In the genomic region with DNA sequence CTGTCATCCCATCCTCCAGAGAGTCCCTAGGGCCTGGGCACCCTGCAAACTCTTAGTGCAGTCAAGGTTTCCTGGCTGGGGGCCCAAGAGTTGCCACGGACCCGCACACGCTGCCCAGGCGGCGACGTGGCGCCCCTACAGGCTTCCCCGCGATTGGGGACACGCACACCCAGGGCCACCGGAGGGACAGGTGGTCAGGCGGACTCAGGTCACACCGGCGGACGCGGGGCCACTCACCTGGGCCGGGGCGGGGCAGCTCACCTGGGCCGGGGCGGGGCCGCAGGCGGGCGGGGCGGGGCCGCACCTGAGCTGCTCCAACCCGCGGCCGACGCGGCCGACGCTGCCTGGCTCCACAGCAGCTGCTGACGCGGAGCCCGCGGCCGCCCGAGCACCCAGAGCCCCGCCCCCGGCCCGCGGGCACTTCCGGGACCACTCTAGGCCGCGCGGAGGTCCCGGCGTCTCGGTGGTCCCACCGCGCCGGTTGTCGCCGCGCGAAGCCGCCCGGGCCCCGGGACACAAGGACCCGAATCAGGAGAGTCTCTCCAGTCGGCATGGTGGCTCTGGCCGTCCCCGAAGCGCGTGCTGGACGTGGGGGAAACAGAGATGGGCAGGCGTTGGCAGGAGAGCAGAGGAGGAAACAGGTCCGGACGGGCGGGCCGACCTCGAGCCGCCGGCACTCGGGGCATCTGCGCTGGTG, we compare ENCODE assay signal across 8 cellular contexts. TPM values are rescaled to one million over a fixed set of nuclear protein-coding genes. Genes with fewer than 3 reads are reported as not detected.
DNase-seq lines count a peak whose midpoint lies in the region; ATAC-seq, FAIRE-seq and TF ChIP-seq lines count a peak whose summit lies in the region.

A gene (minus strand): TSS at position 369 of the 697 bp plus-strand sequence. CDS start 5,972 bp downstream, outside the sequence.

- peaks cover 2% of the 10 kb centered on the region; the same call in 1 of the 2 replicates for H3K4me1 ChIP-seq in BE2C
- H3K4me1 ChIP-seq in endothelial cell of umbilical vein (ENCODE audit: control insufficient read depth, extremely low read depth, insufficient read depth, low read length): peaks cover 10% of the 10 kb centered on the region
- peaks cover 13% of the 10 kb centered on the region for H3K4me1 ChIP-seq in mononuclear cell (ENCODE audit: insufficient read depth, low read length)

- TF ChIP-seq CTCF in BE2C (IDR thresholded peaks at IDR 0.05; ENCODE audit: low read depth, low read length): peak; percentile 35
- peak in 1 of 2 donors; percentile 40 for TF ChIP-seq CTCF in endothelial cell of umbilical vein (IDR thresholded peaks at IDR 0.05; ENCODE audit: extremely low read depth in 1 of 2, insufficient read depth in 1 of 2, low read depth in 1 of 2, low read length in 2 of 2)

- peak within 1 kb of the TSS; percentile 93 for H3K4me2 ChIP-seq in endothelial cell of umbilical vein (ENCODE audit: insufficient read depth, low read length)

- no peaks in the 10 kb centered on the region for H3K9me1 ChIP-seq in endothelial cell of umbilical vein (replicated peaks; ENCODE audit: control insufficient read depth, extremely low read depth, insufficient read depth, low read length)

- H3K4me3 ChIP-seq in BE2C (ENCODE audit: low read depth, low read length) (peak within 1 kb of the TSS; percentile 79), endothelial cell of umbilical vein (replicated peaks in 1 of 3; ENCODE audit: insufficient read depth in 1 of 3, low read depth in 1 of 3, low read length in 3 of 3) (peak within 1 kb of the TSS; percentile 88 to 92 (median 89)), mononuclear cell (ENCODE audit: low read length) (peak within 1 kb of the TSS; percentile 61)

- DNase-seq in BE2C (peak; percentile 91), GM19238 (ENCODE audit: insufficient read length, low spot score) (peak; percentile 82), NOMO-1 treated with DMSO at 0.1 percent for 48 hours (lab: John Stamatoyannopoulos, UW; ENCODE audit: unreplicated experiment) (peak; percentile 73), endothelial cell of umbilical vein (ENCODE audit: low read depth, low spot score) (peak; percentile 60)
- DNase-seq in activated CD8-positive, alpha-beta memory T cell treated with anti-CD3 and anti-CD28 coated beads, Interleukin-2, amount 50 U/mL, for 24 hours (ENCODE audit: extremely low read depth): peak; percentile 41
- DNase-seq in stimulated activated CD8-positive, alpha-beta memory T cell treated with anti-CD3 and anti-CD28 coated beads, Interleukin-2, amount 100 ng/mL, for 48 hours (ENCODE audit: low read depth in 2 of 2): peak; percentile 76 to 82

- H3K9me3 ChIP-seq in BE2C (no peaks in the 10 kb centered on the region), endothelial cell of umbilical vein (replicated peaks; ENCODE audit: control insufficient read depth, insufficient read depth, low read length) (no peaks in the 10 kb centered on the region), mononuclear cell (ENCODE audit: low read depth, low read length) (no peaks in the 10 kb centered on the region)

- no peaks in the 10 kb centered on the region for H3K79me2 ChIP-seq in endothelial cell of umbilical vein (ENCODE audit: control insufficient read depth, insufficient read depth, low read length)

- POLR2A ChIA-PET in endothelial cell of umbilical vein (lab: Charles Lee): no interaction called here

- H3K27ac ChIP-seq in endothelial cell of umbilical vein (ENCODE audit: insufficient read depth, low read depth, low read length): no peak within 1 kb of the TSS

- no peaks in the 10 kb centered on the region for H4K20me1 ChIP-seq in endothelial cell of umbilical vein (replicated peaks; ENCODE audit: control insufficient read depth, extremely low read depth, insufficient read depth, low read length)

- H3K27me3 ChIP-seq in BE2C: no peaks in the 10 kb centered on the region
- no peaks in the 10 kb centered on the region for H3K27me3 ChIP-seq in endothelial cell of umbilical vein (ENCODE audit: control insufficient read depth in 2 of 2, insufficient read depth in 2 of 2, low read length in 2 of 2)
- no peaks in the 10 kb centered on the region for H3K27me3 ChIP-seq in mononuclear cell (ENCODE audit: insufficient read depth, low read length)

- dilution Hi-C loops in endothelial cell of umbilical vein (cut with MboI; ENCODE audit: extremely low pct_ligation_motif_present, low sequenced_read_pairs): no loop called here

- peak; percentile 57 for FAIRE-seq in endothelial cell of umbilical vein (lab: Jason Lieb, UNC)

- H3K36me3 ChIP-seq in BE2C (no peaks in the 10 kb centered on the region), endothelial cell of umbilical vein (ENCODE audit: control insufficient read depth in 2 of 2, extremely low read depth in 1 of 2, insufficient read depth in 2 of 2, low read length in 2 of 2) (no peaks in the 10 kb centered on the region)

- intact Hi-C loops in endothelial cell of umbilical vein (cut with micrococcal nuclease): loop anchor here (1.0 to 2.0 kb wide), 2 partner anchors 18 to 34 kb away; no protein-coding TSS in a partner anchor

- CTCF ChIA-PET in endothelial cell of umbilical vein (lab: Charles Lee): interaction anchor here (0.6 to 1.1 kb wide), 3 partner anchors 19 to 262 kb away, joined by 3 read pairs; no protein-coding TSS in a partner anchor

- TF ChIP-seq POLR2A in endothelial cell of umbilical vein (IDR thresholded peaks at IDR 0.05; ENCODE audit: low read depth, low read length): no peak

- peak within 1 kb of the TSS; percentile 68 for H3K9ac ChIP-seq in endothelial cell of umbilical vein (replicated peaks; ENCODE audit: extremely low read depth, insufficient read depth, low read length)

- BruUV-seq in endothelial cell of umbilical vein (replicated peaks; lab: Mats Ljungman, UMichigan): no TSS peak

- ATAC-seq in HG03571 (IDR thresholded peaks at IDR 0.05; ENCODE audit: unreplicated experiment): peak; percentile 63

- peak within 1 kb of the TSS; percentile 91 for H2AFZ ChIP-seq in endothelial cell of umbilical vein (ENCODE audit: low read depth, low read length)

TF ChIP-seq in endothelial cell of umbilical vein, 7 proteins besides CTCF, POLR2A, EP300 and RAD21:
- TF ChIP-seq POLR2AphosphoS5 (IDR thresholded peaks at IDR 0.05; ENCODE audit: insufficient read depth, low read depth, low read length): peak; percentile 65
- TF ChIP-seq, protein P1, sequence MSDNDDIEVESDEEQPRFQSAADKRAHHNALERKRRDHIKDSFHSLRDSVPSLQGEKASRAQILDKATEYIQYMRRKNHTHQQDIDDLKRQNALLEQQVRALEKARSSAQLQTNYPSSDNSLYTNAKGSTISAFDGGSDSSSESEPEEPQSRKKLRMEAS (IDR thresholded peaks at IDR 0.05; ENCODE audit: insufficient read depth, insufficient read length): no peak
- no peak for TF ChIP-seq JUN (IDR thresholded peaks at IDR 0.05; ENCODE audit: borderline replicate concordance, insufficient read depth, insufficient read length, low read depth)

RNA-seq across cellular contexts. Expression of the gene that starts here (rescaled TPM):
- 3.0 TPM for polyA plus RNA-seq in BE2C (2012; ENCODE audit: insufficient read depth, insufficient read length, low read depth)
- 6.0 and 6.2 TPM in 2 replicates for total RNA-seq in endothelial cell of umbilical vein
- 1.7 and 1.9 TPM in 2 replicates for polyA plus RNA-seq in endothelial cell of umbilical vein
- 1.4 and 1.5 TPM in 2 replicates for polyA plus RNA-seq in endothelial cell of umbilical vein (2011; cell fraction: cytosol; rRNA removed)
- polyA plus RNA-seq in endothelial cell of umbilical vein (2011; cell fraction: nucleus; rRNA removed): 2.7 and 3.7 TPM in 2 replicates
- polyA plus RNA-seq in endothelial cell of umbilical vein (2012): 1.5 and 1.6 TPM in 2 replicates
- 4.2 and 5.5 TPM in 2 replicates for polyA minus RNA-seq in endothelial cell of umbilical vein
- polyA minus RNA-seq in endothelial cell of umbilical vein (2011; cell fraction: cytosol; rRNA and poly(A)+ RNA removed): 0.61 TPM
- polyA minus RNA-seq in endothelial cell of umbilical vein (2011; cell fraction: nucleus; rRNA and poly(A)+ RNA removed): 3.3 and 3.5 TPM in 2 replicates
- 0.52 TPM for total RNA-seq in mononuclear cell

Comparison
In these comparisons a context has a peak if more than half of its experiments do, and no peak if none do; other contexts are left out.
1. DNase-seq: peak in every context shown above with its lines; median percentile 91 in BE2C; 82 in GM19238; 79 in stimulated activated CD8-positive, alpha-beta memory T cell treated with anti-CD3 and anti-CD28 coated beads, Interleukin-2, amount 100 ng/mL, for 48 hours; 73 in NOMO-1 treated with DMSO at 0.1 percent for 48 hours; 60 in endothelial cell of umbilical vein; 41 in activated CD8-positive, alpha-beta memory T cell treated with anti-CD3 and anti-CD28 coated beads, Interleukin-2, amount 50 U/mL, for 24 hours.